Comparison of ENCODE assay signal across 1 cellular context in the genomic region with DNA sequence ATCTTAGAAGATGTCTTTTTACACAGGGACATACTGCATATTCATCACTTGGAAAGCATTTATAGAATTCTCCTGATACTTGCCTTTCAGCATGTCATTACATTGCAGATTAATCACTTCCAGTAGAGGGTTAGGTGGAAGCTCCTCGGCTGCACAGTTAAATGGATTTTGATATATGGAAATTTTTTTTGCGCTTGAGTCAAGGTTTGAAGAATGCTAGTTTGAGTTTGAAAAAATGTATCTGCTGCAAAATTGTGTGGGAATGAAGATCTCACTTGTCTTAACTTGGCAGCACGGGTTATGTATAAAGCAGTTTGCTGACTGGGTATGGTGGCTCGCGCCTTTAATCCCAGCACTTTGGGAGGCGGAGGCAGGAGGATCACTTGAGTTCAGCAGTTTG.
TF ChIP-seq lines count a peak whose summit lies in the region.

No MANE protein-coding gene starts in this region.

TF ChIP-seq in WTC11, 78 proteins besides CTCF, POLR2A, EP300 and RAD21 (continued from another document):
- TF ChIP-seq ZNF532 (CRISPR knock-in tag; IDR thresholded peaks at IDR 0.05; ENCODE audit: borderline replicate concordance): no peak
